In the genomic region with DNA sequence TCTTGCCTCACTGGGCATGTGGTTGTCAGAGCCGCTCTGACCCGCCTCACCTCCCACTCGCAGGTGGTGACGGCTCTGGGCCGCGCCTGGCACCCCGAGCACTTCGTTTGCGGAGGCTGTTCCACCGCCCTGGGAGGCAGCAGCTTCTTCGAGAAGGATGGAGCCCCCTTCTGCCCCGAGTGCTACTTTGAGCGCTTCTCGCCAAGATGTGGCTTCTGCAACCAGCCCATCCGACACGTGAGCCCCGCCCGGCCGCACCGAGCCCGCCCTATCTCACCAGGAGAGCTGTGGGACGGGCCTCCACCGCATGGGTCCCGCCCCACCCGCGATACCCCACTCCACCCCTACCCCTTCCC, we compare ENCODE assay signal across 13 cellular contexts. TPM values are rescaled to one million over a fixed set of nuclear protein-coding genes. Genes with fewer than 3 reads are reported as not detected.
DNase-seq lines count a peak whose midpoint lies in the region; ATAC-seq, FAIRE-seq and TF ChIP-seq lines count a peak whose summit lies in the region.
"Had no signal": no experiment of that assay in that cellular context is flagged by ENCODE, and none has a peak within 500 bp of the region (broad histone marks: within the 10 kb centered on the region; RNA-seq: fewer than 3 reads in every experiment).

No MANE protein-coding gene starts in this region.

- H3K4me1 Mint-ChIP-seq in activated CD4-positive, alpha-beta T cell treated with anti-CD3 and anti-CD28 coated beads, Interleukin-2, amount 10 ng/mL, durations not matched to agents 24 days and 14 days, result peaks cover 19% of the 10 kb centered on the region
- peaks cover 23% of the 10 kb centered on the region for H3K4me1 Mint-ChIP-seq in activated T-helper 1 cell treated with anti-CD3 and anti-CD28 coated beads, Interleukin-12 subunit alpha, Interleukin-12 subunit beta, Interleukin-2, Interleukin-4 antibody, amounts not matched to agents 30 ng/mL and 10 ng/mL and 1 ng/mL, durations not matched to agents 14 hours and 24 hours and 36 hours (ENCODE audit: low read depth)

- H3F3A ChIP-seq in smooth muscle cell (ENCODE audit: low read depth), result peaks cover 55% of the 10 kb centered on the region

- in situ Hi-C loops in gastrocnemius medialis (cut with MboI; ENCODE audit: low sequenced_read_pairs in 4 of 4), result no loop called here

- TF ChIP-seq CTCF in kidney (IDR thresholded peaks at IDR 0.05; ENCODE audit: borderline replicate concordance, extremely low read depth, insufficient read depth) (no peak), gastrocnemius medialis (IDR thresholded peaks at IDR 0.05 in 4 of 5, conservative IDR thresholded peaks at IDR 0.05 in 1 of 5) (no peak), smooth muscle cell (IDR thresholded peaks at IDR 0.05; ENCODE audit: borderline replicate concordance, insufficient read depth, poor library complexity, severe bottlenecking) (no peak)

- H3K9ac ChIP-seq in kidney (ENCODE audit: low read length in 2 of 2), result no peak overlapping the region
- no peak overlapping the region for H3K9ac ChIP-seq in stomach smooth muscle (ENCODE audit: low read length in 2 of 2)
- H3K9ac ChIP-seq in smooth muscle cell (ENCODE audit: low read depth), result no peak overlapping the region

- H3K9me3 ChIP-seq in kidney (ENCODE audit: control insufficient read depth in 1 of 2, low read length in 2 of 2) (no peaks in the 10 kb centered on the region), stomach smooth muscle (ENCODE audit: control insufficient read depth in 2 of 2, low read length in 2 of 2) (no peaks in the 10 kb centered on the region), gastrocnemius medialis (no peaks in the 10 kb centered on the region), smooth muscle cell (replicated peaks; ENCODE audit: low read depth) (no peaks in the 10 kb centered on the region)

- H3K27me3 Mint-ChIP-seq in activated CD4-positive, alpha-beta T cell treated with anti-CD3 and anti-CD28 coated beads, Interleukin-2, amount 10 ng/mL, durations not matched to agents 24 days and 14 days, result peaks cover 49% of the 10 kb centered on the region
- peaks cover 55% of the 10 kb centered on the region for H3K27me3 Mint-ChIP-seq in activated T-helper 1 cell treated with anti-CD3 and anti-CD28 coated beads, Interleukin-12 subunit alpha, Interleukin-12 subunit beta, Interleukin-2, Interleukin-4 antibody, amounts not matched to agents 30 ng/mL and 10 ng/mL and 1 ng/mL, durations not matched to agents 14 hours and 24 hours and 36 hours (ENCODE audit: insufficient read depth)

- peak overlapping the region; percentile 90 for H3K4me3 Mint-ChIP-seq in activated CD4-positive, alpha-beta T cell treated with anti-CD3 and anti-CD28 coated beads, Interleukin-2, amount 10 ng/mL, durations not matched to agents 24 days and 14 days
- H3K4me3 Mint-ChIP-seq in activated T-helper 1 cell treated with anti-CD3 and anti-CD28 coated beads, Interleukin-12 subunit alpha, Interleukin-12 subunit beta, Interleukin-2, Interleukin-4 antibody, amounts not matched to agents 30 ng/mL and 10 ng/mL and 1 ng/mL, durations not matched to agents 14 hours and 24 hours and 36 hours, result peak overlapping the region; percentile 79

- DNase-seq in activated CD4-positive, alpha-beta T cell treated with anti-CD3 and anti-CD28 coated beads, Interleukin-2, amount 10 ng/mL, durations not matched to agents 24 days and 14 days, result peak; percentile 64
- DNase-seq in activated CD4-positive, alpha-beta T cell treated with anti-CD3 and anti-CD28 coated beads for 48 hours, result no peak
- DNase-seq in activated T-helper 1 cell treated with anti-CD3 and anti-CD28 coated beads, Interleukin-12 subunit alpha, Interleukin-12 subunit beta, Interleukin-2, Interleukin-4 antibody, amounts not matched to agents 30 ng/mL and 10 ng/mL and 1 ng/mL, durations not matched to agents 14 hours and 24 hours and 36 hours (ENCODE audit: low spot score), result no peak
- no peak for DNase-seq in kidney
- DNase-seq in gastrocnemius medialis, result no peak
- no peak for DNase-seq in GOT3 (lab: John Stamatoyannopoulos, UW)
- no peak for DNase-seq in smooth muscle cell (lab: John Stamatoyannopoulos, UW; ENCODE audit: unreplicated experiment)
- DNase-seq: NCI-H2171, SIG-M5 had no signal

- no peak for ATAC-seq in gastrocnemius medialis

- H3K9me3 Mint-ChIP-seq in activated CD4-positive, alpha-beta T cell treated with anti-CD3 and anti-CD28 coated beads, Interleukin-2, amount 10 ng/mL, durations not matched to agents 24 days and 14 days, result no peaks in the 10 kb centered on the region
- H3K9me3 Mint-ChIP-seq in activated T-helper 1 cell treated with anti-CD3 and anti-CD28 coated beads, Interleukin-12 subunit alpha, Interleukin-12 subunit beta, Interleukin-2, Interleukin-4 antibody, amounts not matched to agents 30 ng/mL and 10 ng/mL and 1 ng/mL, durations not matched to agents 14 hours and 24 hours and 36 hours, result no peaks in the 10 kb centered on the region

- no peak for FAIRE-seq in kidney (lab: Jason Lieb, UNC)
- FAIRE-seq: bronchial epithelial cell had no signal

- TF ChIP-seq POLR2A in gastrocnemius medialis (IDR thresholded peaks at IDR 0.05), result no peak

- no peak overlapping the region for H3K4me2 ChIP-seq in smooth muscle cell

- WGBS in smooth muscle cell (ENCODE audit: low lambda C conversion rate), result 76% methylated on average over 15 of the region's 26 CpGs

- H3K27ac Mint-ChIP-seq in activated CD4-positive, alpha-beta T cell treated with anti-CD3 and anti-CD28 coated beads, Interleukin-2, amount 10 ng/mL, durations not matched to agents 24 days and 14 days, result no peak overlapping the region
- H3K27ac Mint-ChIP-seq in activated T-helper 1 cell treated with anti-CD3 and anti-CD28 coated beads, Interleukin-12 subunit alpha, Interleukin-12 subunit beta, Interleukin-2, Interleukin-4 antibody, amounts not matched to agents 30 ng/mL and 10 ng/mL and 1 ng/mL, durations not matched to agents 14 hours and 24 hours and 36 hours, result no peak overlapping the region

- H4K20me1 ChIP-seq in smooth muscle cell (ENCODE audit: low read depth), result peaks cover 62% of the 10 kb centered on the region

- H3K79me2 ChIP-seq in smooth muscle cell (ENCODE audit: low read depth), result peaks cover 1% of the 10 kb centered on the region

- H3K4me1 ChIP-seq in kidney (ENCODE audit: control insufficient read depth in 1 of 2, insufficient read depth in 1 of 2, low read depth in 1 of 2, low read length in 2 of 2) (peaks cover 3 to 17% of the 10 kb centered on the region in 2 donors), stomach smooth muscle (ENCODE audit: control insufficient read depth, insufficient read depth, low read length) (peaks cover 58% of the 10 kb centered on the region), gastrocnemius medialis (peaks cover 0 to 11% of the 10 kb centered on the region in 2 donors), smooth muscle cell (ENCODE audit: low read depth) (peaks cover 5% of the 10 kb centered on the region)

- H3K36me3 ChIP-seq in kidney (ENCODE audit: control insufficient read depth in 1 of 2, insufficient read depth in 2 of 2, low read length in 2 of 2), result peaks cover 0 to 4% of the 10 kb centered on the region in 2 donors
- peaks cover 24 to 32% of the 10 kb centered on the region in 2 donors for H3K36me3 ChIP-seq in stomach smooth muscle (ENCODE audit: control insufficient read depth in 2 of 2, insufficient read depth in 2 of 2, low read length in 2 of 2)
- no peaks in the 10 kb centered on the region for H3K36me3 ChIP-seq in gastrocnemius medialis
- H3K36me3 ChIP-seq in smooth muscle cell (ENCODE audit: low read depth), result peaks cover 6% of the 10 kb centered on the region

- H3K27me3 ChIP-seq in stomach smooth muscle (ENCODE audit: control insufficient read depth in 1 of 2, insufficient read depth in 2 of 2, low read length in 2 of 2), result no peaks in the 10 kb centered on the region
- H3K27me3 ChIP-seq in gastrocnemius medialis, result peaks cover 4 to 21% (median 7%) of the 10 kb centered on the region in 3 donors
- no peaks in the 10 kb centered on the region for H3K27me3 ChIP-seq in smooth muscle cell (ENCODE audit: low read depth)

- H3K4me3 ChIP-seq in kidney (ENCODE audit: low read length in 2 of 2) (peak overlapping the region in 1 of 2 donors; percentile 61), stomach smooth muscle (ENCODE audit: low read length in 2 of 2) (no peak overlapping the region), gastrocnemius medialis (no peak overlapping the region), smooth muscle cell (no peak overlapping the region)

- intact Hi-C loops in activated CD4-positive, alpha-beta T cell treated with anti-CD3 and anti-CD28 coated beads, Interleukin-2, amount 10 ng/mL, durations not matched to agents 24 days and 14 days (cut with micrococcal nuclease), result loop anchor here (5.0 kb wide), 1 partner anchor 391 kb away; no protein-coding TSS in a partner anchor
- intact Hi-C loops in activated T-helper 1 cell treated with anti-CD3 and anti-CD28 coated beads, Interleukin-12 subunit alpha, Interleukin-12 subunit beta, Interleukin-2, Interleukin-4 antibody, amounts not matched to agents 30 ng/mL and 10 ng/mL and 1 ng/mL, durations not matched to agents 14 hours and 24 hours and 36 hours (cut with micrococcal nuclease), result loop anchor here (2.0 to 10.0 kb wide), 3 partner anchors 59 to 393 kb away; a partner anchor contains a TSS
- intact Hi-C loops in kidney (cut with DNase I), result no loop called here
- intact Hi-C loops in gastrocnemius medialis (cut with DNase I; ENCODE audit: low total_unique reads), result no loop called here

- H3K36me3 Mint-ChIP-seq in activated CD4-positive, alpha-beta T cell treated with anti-CD3 and anti-CD28 coated beads, Interleukin-2, amount 10 ng/mL, durations not matched to agents 24 days and 14 days (ENCODE audit: low read depth), result no peaks in the 10 kb centered on the region
- peaks cover 2% of the 10 kb centered on the region for H3K36me3 Mint-ChIP-seq in activated T-helper 1 cell treated with anti-CD3 and anti-CD28 coated beads, Interleukin-12 subunit alpha, Interleukin-12 subunit beta, Interleukin-2, Interleukin-4 antibody, amounts not matched to agents 30 ng/mL and 10 ng/mL and 1 ng/mL, durations not matched to agents 14 hours and 24 hours and 36 hours (ENCODE audit: low read depth)

- H3K27ac ChIP-seq in kidney (ENCODE audit: low read depth in 2 of 2, low read length in 2 of 2) (peak overlapping the region; percentile 28 to 76), stomach smooth muscle (ENCODE audit: low read length) (peak overlapping the region; percentile 67), gastrocnemius medialis (no peak overlapping the region), smooth muscle cell (ENCODE audit: low read depth) (no peak overlapping the region)

- no peak overlapping the region for H2AFZ ChIP-seq in smooth muscle cell (ENCODE audit: low read depth)

RNA-seq across cellular contexts. Expression of a gene that starts 4.0 kb away (rescaled TPM):
- 0.49 and 1.5 TPM in 2 replicates for total RNA-seq in activated CD4-positive, alpha-beta T cell treated with anti-CD3 and anti-CD28 coated beads, Interleukin-2, amount 10 ng/mL, durations not matched to agents 24 days and 14 days
- total RNA-seq in activated T-helper 1 cell treated with anti-CD3 and anti-CD28 coated beads, Interleukin-12 subunit alpha, Interleukin-12 subunit beta, Interleukin-2, Interleukin-4 antibody, amounts not matched to agents 30 ng/mL and 10 ng/mL and 1 ng/mL, durations not matched to agents 14 hours and 24 hours and 36 hours, result 0.78 and 1.2 TPM in 2 replicates
- total RNA-seq in kidney (54.4 TPM), gastrocnemius medialis (10 to 100 TPM in 1 of 4 donors, 1 to 10 TPM in 3; 4.6 to 14.4 (median 7.4) TPM), smooth muscle cell (67.2 and 73.0 TPM in 2 replicates)
- polyA plus RNA-seq in kidney (ENCODE audit: insufficient read depth, low read depth, low replicate concordance) (27.5 TPM), smooth muscle cell (203 and 213 TPM in 2 replicates)

RNA-seq across cellular contexts. Expression of a gene that starts 7.0 kb away (rescaled TPM):
- total RNA-seq in activated CD4-positive, alpha-beta T cell treated with anti-CD3 and anti-CD28 coated beads, Interleukin-2, amount 10 ng/mL, durations not matched to agents 24 days and 14 days, result not detected in 2 replicates
- not detected in 2 replicates for total RNA-seq in activated T-helper 1 cell treated with anti-CD3 and anti-CD28 coated beads, Interleukin-12 subunit alpha, Interleukin-12 subunit beta, Interleukin-2, Interleukin-4 antibody, amounts not matched to agents 30 ng/mL and 10 ng/mL and 1 ng/mL, durations not matched to agents 14 hours and 24 hours and 36 hours
- total RNA-seq in kidney (4.8 TPM), gastrocnemius medialis (not detected), smooth muscle cell (0.40 TPM in 1 of 2 replicates, not detected in the other)
- polyA plus RNA-seq in kidney (ENCODE audit: insufficient read depth, low read depth, low replicate concordance) (208 TPM), smooth muscle cell (5.1 and 10.6 TPM in 2 replicates)
- total RNA-seq: mesenteric fat pad, subcutaneous adipose tissue had no signal

RNA-seq across cellular contexts. Expression of a gene that starts 16.6 kb away (rescaled TPM):
- 9.9 and 10.5 TPM in 2 replicates for total RNA-seq in activated CD4-positive, alpha-beta T cell treated with anti-CD3 and anti-CD28 coated beads, Interleukin-2, amount 10 ng/mL, durations not matched to agents 24 days and 14 days
- 11.2 and 12.7 TPM in 2 replicates for total RNA-seq in activated T-helper 1 cell treated with anti-CD3 and anti-CD28 coated beads, Interleukin-12 subunit alpha, Interleukin-12 subunit beta, Interleukin-2, Interleukin-4 antibody, amounts not matched to agents 30 ng/mL and 10 ng/mL and 1 ng/mL, durations not matched to agents 14 hours and 24 hours and 36 hours
- total RNA-seq in kidney, result 9.6 TPM
- 10.9 TPM for polyA plus RNA-seq in kidney (ENCODE audit: insufficient read depth, low read depth, low replicate concordance)
- 10 to 100 TPM; 13.9 to 24.3 (median 19.4) TPM for total RNA-seq in gastrocnemius medialis
- 5.8 and 7.0 TPM in 2 replicates for total RNA-seq in smooth muscle cell
- polyA plus RNA-seq in smooth muscle cell, result 19.6 and 24.6 TPM in 2 replicates

RNA-seq across cellular contexts. Expression of a gene that starts 32.3 kb away (rescaled TPM):
- 40.9 and 41.1 TPM in 2 replicates for total RNA-seq in activated CD4-positive, alpha-beta T cell treated with anti-CD3 and anti-CD28 coated beads, Interleukin-2, amount 10 ng/mL, durations not matched to agents 24 days and 14 days
- 36.3 and 42.2 TPM in 2 replicates for total RNA-seq in activated T-helper 1 cell treated with anti-CD3 and anti-CD28 coated beads, Interleukin-12 subunit alpha, Interleukin-12 subunit beta, Interleukin-2, Interleukin-4 antibody, amounts not matched to agents 30 ng/mL and 10 ng/mL and 1 ng/mL, durations not matched to agents 14 hours and 24 hours and 36 hours
- 69.2 TPM for total RNA-seq in kidney
- polyA plus RNA-seq in kidney (ENCODE audit: insufficient read depth, low read depth, low replicate concordance), result 51.8 TPM
- total RNA-seq in gastrocnemius medialis, result 10 to 100 TPM in 1 of 4 donors, 1 to 10 TPM in 3; 6.7 to 15.1 (median 8.5) TPM
- total RNA-seq in smooth muscle cell, result 55.9 and 68.7 TPM in 2 replicates
- 72.1 and 73.7 TPM in 2 replicates for polyA plus RNA-seq in smooth muscle cell

RNA-seq across cellular contexts. Expression of a gene that starts 33.3 kb away (rescaled TPM):
- total RNA-seq in activated CD4-positive, alpha-beta T cell treated with anti-CD3 and anti-CD28 coated beads, Interleukin-2, amount 10 ng/mL, durations not matched to agents 24 days and 14 days, result 0.09 and 0.16 TPM in 2 replicates
- 0.21 and 0.22 TPM in 2 replicates for total RNA-seq in activated T-helper 1 cell treated with anti-CD3 and anti-CD28 coated beads, Interleukin-12 subunit alpha, Interleukin-12 subunit beta, Interleukin-2, Interleukin-4 antibody, amounts not matched to agents 30 ng/mL and 10 ng/mL and 1 ng/mL, durations not matched to agents 14 hours and 24 hours and 36 hours
- total RNA-seq in kidney (1.4 TPM), gastrocnemius medialis (1 to 10 TPM in 3 of 4 donors, under 1 TPM in 1; 0.65 to 3.0 (median 1.5) TPM), smooth muscle cell (1.6 and 2.2 TPM in 2 replicates)
- polyA plus RNA-seq in kidney (ENCODE audit: insufficient read depth, low read depth, low replicate concordance) (0.67 TPM), smooth muscle cell (1.7 and 2.3 TPM in 2 replicates)

Comparison
In these comparisons a context has a peak if more than half of its experiments do, and no peak if none do; other contexts are left out.
1. H3K27ac ChIP-seq: peak in kidney (2 of 2) and stomach smooth muscle (single experiment); none in gastrocnemius medialis (0 of 4) and smooth muscle cell (single experiment).
2. intact Hi-C loops: an anchor here in activated CD4-positive, alpha-beta T cell treated with anti-CD3 and anti-CD28 coated beads, Interleukin-2, amount 10 ng/mL, durations not matched to agents 24 days and 14 days (5.0 kb wide) and activated T-helper 1 cell treated with anti-CD3 and anti-CD28 coated beads, Interleukin-12 subunit alpha, Interleukin-12 subunit beta, Interleukin-2, Interleukin-4 antibody, amounts not matched to agents 30 ng/mL and 10 ng/mL and 1 ng/mL, durations not matched to agents 14 hours and 24 hours and 36 hours (2.0 to 10.0 kb wide); none called in kidney and gastrocnemius medialis.